ENCODE assay signal across 1 cellular context in genomic region chr3:61979645-61980430, GRCh38.
TF ChIP-seq lines count a peak whose summit lies in the region.

No MANE protein-coding gene starts in this region.

TF ChIP-seq in GM12878, 131 proteins besides CTCF, POLR2A, EP300 and RAD21 (continued from another document):
- TF ChIP-seq IRF5 (IDR thresholded peaks at IDR 0.05; ENCODE audit: borderline replicate concordance) (no peak), IRF4 (IDR thresholded peaks at IDR 0.05; ENCODE audit: low read depth, low read length) (no peak), KLF5 (IDR thresholded peaks at IDR 0.05; ENCODE audit: partially characterized antibody) (no peak), NFYA (IDR thresholded peaks at IDR 0.05; ENCODE audit: borderline replicate concordance, low read depth, low read length) (no peak), SREBF2 (IDR thresholded peaks at IDR 0.05; ENCODE audit: low read length) (no peak), SUPT20H (IDR thresholded peaks at IDR 0.05; ENCODE audit: borderline replicate concordance, control insufficient read depth, low read depth, low read length) (no peak), MLLT1 (IDR thresholded peaks at IDR 0.05) (peak; percentile 24; the same call in 1 of the 2 replicates)
